15 cellular contexts compared by ENCODE assay signal in the genomic region with DNA sequence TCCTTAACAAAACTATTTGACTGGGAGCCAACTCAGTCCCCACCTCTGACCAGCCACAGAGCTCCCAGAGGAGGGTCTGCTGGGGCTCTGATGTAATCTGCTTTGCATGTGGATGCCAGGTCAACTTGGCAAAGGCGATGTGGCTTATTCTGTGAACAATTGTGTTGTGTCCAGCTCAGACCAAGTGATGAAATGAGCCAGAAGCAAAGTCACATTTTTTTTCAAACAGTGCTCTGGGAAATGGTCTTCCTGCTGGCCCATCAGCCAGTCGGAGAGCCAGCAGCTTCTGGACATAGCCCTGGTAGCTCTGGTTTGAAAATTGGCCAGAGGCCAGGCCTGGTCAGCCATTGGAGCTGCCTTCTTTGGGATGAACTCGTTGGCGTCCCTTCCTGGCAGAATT.
A peak's percentile ranks its signal among the peaks of the same experiment; 100 is the strongest.
DNase-seq lines count a peak whose midpoint lies in the region; ATAC-seq, FAIRE-seq and TF ChIP-seq lines count a peak whose summit lies in the region.
"Had no signal": no experiment of that assay in that cellular context is flagged by ENCODE, and none has a peak within 500 bp of the region (broad histone marks: within the 10 kb centered on the region; RNA-seq: fewer than 3 reads in every experiment).

No MANE protein-coding gene starts in this region.

- H3K9ac ChIP-seq in subcutaneous abdominal adipose tissue (ENCODE audit: low read length in 5 of 5) = peak overlapping the region in 2 of 5 donors; percentile 13 to 75
- H3K9ac ChIP-seq: BLaER1 treated with 17β-estradiol and CSF1 and Interleukin-3, amounts not matched to agents 10 nM and 100 nM had no signal

- H3K27ac ChIP-seq in Peyer's patch (peak overlapping the region; percentile 19 to 48 (median 40)), subcutaneous abdominal adipose tissue (ENCODE audit: low read depth, low read length) (peak overlapping the region; percentile 88)
- H3K27ac ChIP-seq: BLaER1 treated with 17β-estradiol and CSF1 and Interleukin-3, amounts not matched to agents 10 nM and 100 nM; WERI-Rb-1 had no signal

- TF ChIP-seq CTCF in Peyer's patch (IDR thresholded peaks at IDR 0.05) (no peak), fibroblast of mammary gland (conservative IDR thresholded peaks at IDR 0.05; ENCODE audit: control insufficient read depth, insufficient read depth, low read depth, low read length) (no peak)

- H3K4me1 ChIP-seq in Peyer's patch = peaks cover 0 to 12% (median 0%) of the 10 kb centered on the region in 4 donors
- H3K4me1 ChIP-seq in subcutaneous abdominal adipose tissue (ENCODE audit: control insufficient read depth in 5 of 5, insufficient read depth in 5 of 5, low read length in 5 of 5) = peaks cover 20 to 50% (median 41%) of the 10 kb centered on the region in 5 donors

- H3K27me3 ChIP-seq in Peyer's patch (no peaks in the 10 kb centered on the region), subcutaneous abdominal adipose tissue (ENCODE audit: control insufficient read depth in 5 of 5, insufficient read depth in 4 of 5, low read length in 5 of 5) (no peaks in the 10 kb centered on the region)
- H3K27me3 ChIP-seq: BLaER1 treated with 17β-estradiol and CSF1 and Interleukin-3, amounts not matched to agents 10 nM and 100 nM had no signal

- TF ChIP-seq POLR2A in Peyer's patch (IDR thresholded peaks at IDR 0.05) (no peak), GM12891 (IDR thresholded peaks at IDR 0.05; ENCODE audit: low read depth, low read length) (no peak)

- no peaks in the 10 kb centered on the region for H3K36me3 ChIP-seq in Peyer's patch
- H3K36me3 ChIP-seq in subcutaneous abdominal adipose tissue (ENCODE audit: control insufficient read depth in 5 of 5, insufficient read depth in 5 of 5, low read length in 5 of 5) = no peaks in the 10 kb centered on the region
- H3K36me3 ChIP-seq: BLaER1 treated with 17β-estradiol and CSF1 and Interleukin-3, amounts not matched to agents 10 nM and 100 nM; WERI-Rb-1 had no signal

- no peak for DNase-seq in Peyer's patch
- DNase-seq in fibroblast of mammary gland (ENCODE audit: low read depth) = peak; percentile 91
- DNase-seq in mesenteric fat pad (ENCODE audit: low spot score) = peak; percentile 89
- DNase-seq in GM12891 (ENCODE audit: insufficient read length, low spot score) = no peak
- no peak for DNase-seq in AG08396 (ENCODE audit: low spot score)
- no peak for DNase-seq in left lobe of liver (ENCODE audit: low spot score)
- DNase-seq: activated T-cell treated with anti-CD3 and anti-CD28 coated beads, Interleukin-2, amount 50 U/mL, for 72 hours; cortex of kidney; Kasumi-1; NCI-H2227 treated with DMSO at 0.1 percent for 48 hours; SHP77 treated with DMSO at 0.1 percent for 48 hours; WERI-Rb-1 had no signal

- FAIRE-seq in GM12891 (lab: Jason Lieb, UNC) = no peak

- no peak overlapping the region for H3K4me3 ChIP-seq in Peyer's patch
- H3K4me3 ChIP-seq in fibroblast of mammary gland (ENCODE audit: control insufficient read depth, low read depth, low read length) = no peak overlapping the region
- no peak overlapping the region for H3K4me3 ChIP-seq in subcutaneous abdominal adipose tissue (ENCODE audit: low read depth in 1 of 5, low read length in 5 of 5)
- H3K4me3 ChIP-seq: BLaER1 treated with 17β-estradiol and CSF1 and Interleukin-3, amounts not matched to agents 10 nM and 100 nM had no signal

- ATAC-seq in HG02571 (IDR thresholded peaks at IDR 0.05; ENCODE audit: unreplicated experiment) (no peak), left lobe of liver (no peak)
- ATAC-seq: activated T-cell treated with anti-CD3 and anti-CD28 coated beads, Interleukin-2, amount 50 U/mL, for 72 hours had no signal

- H3K9me3 ChIP-seq in Peyer's patch (no peaks in the 10 kb centered on the region), subcutaneous abdominal adipose tissue (ENCODE audit: control insufficient read depth in 5 of 5, low read length in 5 of 5) (no peaks in the 10 kb centered on the region)
- H3K9me3 ChIP-seq: BLaER1 treated with 17β-estradiol and CSF1 and Interleukin-3, amounts not matched to agents 10 nM and 100 nM had no signal

TF ChIP-seq in GM12891, 5 proteins besides CTCF, POLR2A, EP300 and RAD21:
- TF ChIP-seq SPI1 (IDR thresholded peaks at IDR 0.05; ENCODE audit: low read depth, low read length) (no peak), TAF1 (IDR thresholded peaks at IDR 0.05; ENCODE audit: low read depth, low read length) (no peak), PAX5 (IDR thresholded peaks at IDR 0.05; ENCODE audit: insufficient read depth, low read length, severe bottlenecking) (no peak), POU2F2 (IDR thresholded peaks at IDR 0.05; ENCODE audit: low read depth, low read length) (no peak), POLR2AphosphoS5 (IDR thresholded peaks at IDR 0.05; ENCODE audit: low read depth, low read length) (no peak)

Comparison
In these comparisons a context has a peak if more than half of its experiments do, and no peak if none do; other contexts are left out.
1. DNase-seq: peak in fibroblast of mammary gland (single experiment) and mesenteric fat pad (single experiment); none in Peyer's patch (0 of 3), GM12891 (single experiment), AG08396 (single experiment) and left lobe of liver (single experiment).